Comparison of ENCODE assay signal across 1 cellular context in the genomic region with DNA sequence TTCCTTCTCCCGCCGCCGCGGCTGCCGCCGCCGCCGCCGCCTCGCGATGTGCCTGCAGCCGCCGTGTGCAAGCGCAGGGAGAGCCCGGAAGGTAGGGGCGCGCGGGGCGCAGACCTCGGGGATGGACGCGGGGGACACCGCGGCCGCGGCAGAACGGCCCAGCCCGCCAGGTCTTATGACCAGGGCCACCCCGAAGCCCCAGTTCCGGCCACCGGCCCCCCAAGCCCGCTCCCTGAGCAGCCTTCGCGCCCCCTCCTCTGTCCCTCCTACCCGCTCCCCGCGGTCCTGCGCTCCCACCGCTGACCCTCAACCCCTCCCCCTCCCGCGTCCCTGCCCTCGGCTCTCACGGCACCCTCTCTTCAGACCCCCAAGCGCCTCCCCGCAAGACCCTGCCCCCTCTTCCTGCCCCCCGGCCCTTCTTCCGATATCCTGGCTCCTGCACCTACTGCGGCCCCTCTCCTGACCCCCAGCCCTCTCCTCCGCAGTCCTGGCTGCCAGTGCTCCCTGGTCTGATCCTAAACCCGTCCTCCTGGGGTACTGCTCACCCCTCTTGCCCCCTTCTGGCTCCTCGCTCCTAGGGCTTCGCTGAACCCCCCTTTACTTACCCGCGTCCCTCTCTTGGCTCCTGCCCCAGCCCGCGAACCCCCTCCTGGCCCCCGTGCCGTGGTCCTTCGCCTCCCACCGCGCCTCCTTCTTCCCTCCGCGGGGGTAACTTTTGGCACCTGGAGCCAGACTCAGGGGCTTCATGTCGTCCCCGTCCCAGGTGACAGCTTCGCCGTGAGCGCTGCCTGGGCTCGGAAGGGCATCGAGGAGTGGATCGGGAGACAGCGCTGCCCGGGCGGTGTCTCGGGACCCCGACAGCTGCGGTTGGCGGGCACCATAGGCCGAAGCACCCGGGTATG.
TF ChIP-seq lines count a peak whose summit lies in the region.

No MANE protein-coding gene starts in this region.

TF ChIP-seq in HepG2, 621 proteins besides CTCF, POLR2A, EP300 and RAD21 (continued from another document and continues in another):
- TF ChIP-seq, protein P1, sequence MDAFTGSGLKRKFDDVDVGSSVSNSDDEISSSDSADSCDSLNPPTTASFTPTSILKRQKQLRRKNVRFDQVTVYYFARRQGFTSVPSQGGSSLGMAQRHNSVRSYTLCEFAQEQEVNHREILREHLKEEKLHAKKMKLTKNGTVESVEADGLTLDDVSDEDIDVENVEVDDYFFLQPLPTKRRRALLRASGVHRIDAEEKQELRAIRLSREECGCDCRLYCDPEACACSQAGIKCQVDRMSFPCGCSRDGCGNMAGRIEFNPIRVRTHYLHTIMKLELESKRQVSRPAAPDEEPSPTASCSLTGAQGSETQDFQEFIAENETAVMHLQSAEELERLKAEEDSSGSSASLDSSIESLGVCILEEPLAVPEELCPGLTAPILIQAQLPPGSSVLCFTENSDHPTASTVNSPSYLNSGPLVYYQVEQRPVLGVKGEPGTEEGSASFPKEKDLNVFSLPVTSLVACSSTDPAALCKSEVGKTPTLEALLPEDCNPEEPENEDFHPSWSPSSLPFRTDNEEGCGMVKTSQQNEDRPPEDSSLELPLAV (CRISPR knock-in tag; conservative IDR thresholded peaks at IDR 0.05; ENCODE audit: low read depth), result no peak
- 0 out of 2 replicates have a peak, but pooled peaks have one; percentile 55 for TF ChIP-seq ZNF510 (CRISPR knock-in tag; IDR thresholded peaks at IDR 0.05; ENCODE audit: low read depth)
- TF ChIP-seq JUNB (CRISPR knock-in tag; IDR thresholded peaks at IDR 0.05; ENCODE audit: borderline replicate concordance), result no peak
- 0 out of 2 replicates have a peak, but pooled peaks have one; percentile 50 for TF ChIP-seq RNF2 (conservative IDR thresholded peaks at IDR 0.05; ENCODE audit: low read depth)
- TF ChIP-seq, protein P2, sequence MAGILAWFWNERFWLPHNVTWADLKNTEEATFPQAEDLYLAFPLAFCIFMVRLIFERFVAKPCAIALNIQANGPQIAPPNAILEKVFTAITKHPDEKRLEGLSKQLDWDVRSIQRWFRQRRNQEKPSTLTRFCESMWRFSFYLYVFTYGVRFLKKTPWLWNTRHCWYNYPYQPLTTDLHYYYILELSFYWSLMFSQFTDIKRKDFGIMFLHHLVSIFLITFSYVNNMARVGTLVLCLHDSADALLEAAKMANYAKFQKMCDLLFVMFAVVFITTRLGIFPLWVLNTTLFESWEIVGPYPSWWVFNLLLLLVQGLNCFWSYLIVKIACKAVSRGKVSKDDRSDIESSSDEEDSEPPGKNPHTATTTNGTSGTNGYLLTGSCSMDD (CRISPR knock-in tag; IDR thresholded peaks at IDR 0.05), result no peak
- no peak for TF ChIP-seq ZNF558 (CRISPR knock-in tag; IDR thresholded peaks at IDR 0.05; ENCODE audit: borderline replicate concordance)
- TF ChIP-seq, protein P3, sequence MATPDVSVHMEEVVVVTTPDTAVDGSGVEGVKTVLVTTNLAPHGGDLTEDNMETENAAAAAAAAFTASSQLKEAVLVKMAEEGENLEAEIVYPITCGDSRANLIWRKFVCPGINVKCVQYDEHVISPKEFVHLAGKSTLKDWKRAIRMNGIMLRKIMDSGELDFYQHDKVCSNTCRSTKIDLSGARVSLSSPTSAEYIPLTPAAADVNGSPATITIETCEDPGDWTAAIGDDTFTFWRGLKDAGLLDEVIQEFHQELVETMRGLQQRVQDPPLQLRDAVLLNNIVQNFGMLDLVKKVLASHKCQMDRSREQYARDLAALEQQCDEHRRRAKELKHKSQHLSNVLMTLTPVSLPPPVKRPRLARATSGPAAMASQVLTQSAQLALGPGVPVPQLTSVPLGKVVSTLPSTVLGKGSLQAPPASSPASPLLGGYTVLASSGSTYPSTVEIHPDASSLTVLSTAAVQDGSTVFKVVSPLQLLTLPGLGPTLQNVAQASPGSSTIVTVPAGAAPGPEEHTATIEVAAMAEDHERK (CRISPR knock-in tag; IDR thresholded peaks at IDR 0.05; ENCODE audit: low read depth), result no peak
- no peak for TF ChIP-seq ZNF296 (CRISPR knock-in tag; conservative IDR thresholded peaks at IDR 0.05)
- TF ChIP-seq ELF1 (CRISPR knock-in tag; IDR thresholded peaks at IDR 0.05), result no peak
- no peak for TF ChIP-seq ZNF883 (CRISPR knock-in tag; IDR thresholded peaks at IDR 0.05; ENCODE audit: not compliant biosample characterization)
- TF ChIP-seq HDAC1 (CRISPR knock-in tag; IDR thresholded peaks at IDR 0.05), result 0 out of 2 replicates have a peak, but pooled peaks have one; percentile 44
- TF ChIP-seq ZNF781 (CRISPR knock-in tag; IDR thresholded peaks at IDR 0.05; ENCODE audit: borderline replicate concordance, not compliant biosample characterization), result no peak
- TF ChIP-seq, protein P4, sequence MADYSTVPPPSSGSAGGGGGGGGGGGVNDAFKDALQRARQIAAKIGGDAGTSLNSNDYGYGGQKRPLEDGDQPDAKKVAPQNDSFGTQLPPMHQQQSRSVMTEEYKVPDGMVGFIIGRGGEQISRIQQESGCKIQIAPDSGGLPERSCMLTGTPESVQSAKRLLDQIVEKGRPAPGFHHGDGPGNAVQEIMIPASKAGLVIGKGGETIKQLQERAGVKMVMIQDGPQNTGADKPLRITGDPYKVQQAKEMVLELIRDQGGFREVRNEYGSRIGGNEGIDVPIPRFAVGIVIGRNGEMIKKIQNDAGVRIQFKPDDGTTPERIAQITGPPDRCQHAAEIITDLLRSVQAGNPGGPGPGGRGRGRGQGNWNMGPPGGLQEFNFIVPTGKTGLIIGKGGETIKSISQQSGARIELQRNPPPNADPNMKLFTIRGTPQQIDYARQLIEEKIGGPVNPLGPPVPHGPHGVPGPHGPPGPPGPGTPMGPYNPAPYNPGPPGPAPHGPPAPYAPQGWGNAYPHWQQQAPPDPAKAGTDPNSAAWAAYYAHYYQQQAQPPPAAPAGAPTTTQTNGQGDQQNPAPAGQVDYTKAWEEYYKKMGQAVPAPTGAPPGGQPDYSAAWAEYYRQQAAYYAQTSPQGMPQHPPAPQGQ (CRISPR knock-in tag; IDR thresholded peaks at IDR 0.05; ENCODE audit: borderline replicate concordance), result no peak
- TF ChIP-seq ZNF703 (CRISPR knock-in tag; IDR thresholded peaks at IDR 0.05; ENCODE audit: borderline replicate concordance), result 0 out of 2 replicates have a peak, but pooled peaks have one; percentile 43
- TF ChIP-seq YEATS2 (CRISPR knock-in tag; IDR thresholded peaks at IDR 0.05; ENCODE audit: borderline replicate concordance), result no peak
- 0 out of 2 replicates have a peak, but pooled peaks have one; percentile 89 for TF ChIP-seq ZNF572 (CRISPR knock-in tag; IDR thresholded peaks at IDR 0.05)
- TF ChIP-seq PCBP2 (optimal IDR thresholded peaks at IDR 0.05; ENCODE audit: low read depth, low read length, poor library complexity, severe bottlenecking), result no peak
- TF ChIP-seq GTF3A (CRISPR knock-in tag; conservative IDR thresholded peaks at IDR 0.05), result no peak
- TF ChIP-seq, protein P5, sequence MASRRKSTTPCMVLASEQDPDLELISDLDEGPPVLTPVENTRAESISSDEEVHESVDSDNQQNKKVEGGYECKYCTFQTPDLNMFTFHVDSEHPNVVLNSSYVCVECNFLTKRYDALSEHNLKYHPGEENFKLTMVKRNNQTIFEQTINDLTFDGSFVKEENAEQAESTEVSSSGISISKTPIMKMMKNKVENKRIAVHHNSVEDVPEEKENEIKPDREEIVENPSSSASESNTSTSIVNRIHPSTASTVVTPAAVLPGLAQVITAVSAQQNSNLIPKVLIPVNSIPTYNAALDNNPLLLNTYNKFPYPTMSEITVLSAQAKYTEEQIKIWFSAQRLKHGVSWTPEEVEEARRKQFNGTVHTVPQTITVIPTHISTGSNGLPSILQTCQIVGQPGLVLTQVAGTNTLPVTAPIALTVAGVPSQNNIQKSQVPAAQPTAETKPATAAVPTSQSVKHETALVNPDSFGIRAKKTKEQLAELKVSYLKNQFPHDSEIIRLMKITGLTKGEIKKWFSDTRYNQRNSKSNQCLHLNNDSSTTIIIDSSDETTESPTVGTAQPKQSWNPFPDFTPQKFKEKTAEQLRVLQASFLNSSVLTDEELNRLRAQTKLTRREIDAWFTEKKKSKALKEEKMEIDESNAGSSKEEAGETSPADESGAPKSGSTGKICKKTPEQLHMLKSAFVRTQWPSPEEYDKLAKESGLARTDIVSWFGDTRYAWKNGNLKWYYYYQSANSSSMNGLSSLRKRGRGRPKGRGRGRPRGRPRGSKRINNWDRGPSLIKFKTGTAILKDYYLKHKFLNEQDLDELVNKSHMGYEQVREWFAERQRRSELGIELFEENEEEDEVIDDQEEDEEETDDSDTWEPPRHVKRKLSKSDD (CRISPR knock-in tag; IDR thresholded peaks at IDR 0.05; ENCODE audit: low read depth), result no peak
- TF ChIP-seq, protein P6, sequence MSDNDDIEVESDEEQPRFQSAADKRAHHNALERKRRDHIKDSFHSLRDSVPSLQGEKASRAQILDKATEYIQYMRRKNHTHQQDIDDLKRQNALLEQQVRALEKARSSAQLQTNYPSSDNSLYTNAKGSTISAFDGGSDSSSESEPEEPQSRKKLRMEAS (IDR thresholded peaks at IDR 0.05), result 0 out of 2 replicates have a peak, but pooled peaks have one; percentile 21
- TF ChIP-seq, protein P7, sequence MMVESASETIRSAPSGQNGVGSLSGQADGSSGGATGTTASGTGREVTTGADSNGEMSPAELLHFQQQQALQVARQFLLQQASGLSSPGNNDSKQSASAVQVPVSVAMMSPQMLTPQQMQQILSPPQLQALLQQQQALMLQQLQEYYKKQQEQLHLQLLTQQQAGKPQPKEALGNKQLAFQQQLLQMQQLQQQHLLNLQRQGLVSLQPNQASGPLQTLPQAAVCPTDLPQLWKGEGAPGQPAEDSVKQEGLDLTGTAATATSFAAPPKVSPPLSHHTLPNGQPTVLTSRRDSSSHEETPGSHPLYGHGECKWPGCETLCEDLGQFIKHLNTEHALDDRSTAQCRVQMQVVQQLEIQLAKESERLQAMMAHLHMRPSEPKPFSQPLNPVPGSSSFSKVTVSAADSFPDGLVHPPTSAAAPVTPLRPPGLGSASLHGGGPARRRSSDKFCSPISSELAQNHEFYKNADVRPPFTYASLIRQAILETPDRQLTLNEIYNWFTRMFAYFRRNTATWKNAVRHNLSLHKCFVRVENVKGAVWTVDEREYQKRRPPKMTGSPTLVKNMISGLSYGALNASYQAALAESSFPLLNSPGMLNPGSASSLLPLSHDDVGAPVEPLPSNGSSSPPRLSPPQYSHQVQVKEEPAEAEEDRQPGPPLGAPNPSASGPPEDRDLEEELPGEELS (CRISPR knock-in tag; IDR thresholded peaks at IDR 0.05), result no peak
- TF ChIP-seq, protein P8, sequence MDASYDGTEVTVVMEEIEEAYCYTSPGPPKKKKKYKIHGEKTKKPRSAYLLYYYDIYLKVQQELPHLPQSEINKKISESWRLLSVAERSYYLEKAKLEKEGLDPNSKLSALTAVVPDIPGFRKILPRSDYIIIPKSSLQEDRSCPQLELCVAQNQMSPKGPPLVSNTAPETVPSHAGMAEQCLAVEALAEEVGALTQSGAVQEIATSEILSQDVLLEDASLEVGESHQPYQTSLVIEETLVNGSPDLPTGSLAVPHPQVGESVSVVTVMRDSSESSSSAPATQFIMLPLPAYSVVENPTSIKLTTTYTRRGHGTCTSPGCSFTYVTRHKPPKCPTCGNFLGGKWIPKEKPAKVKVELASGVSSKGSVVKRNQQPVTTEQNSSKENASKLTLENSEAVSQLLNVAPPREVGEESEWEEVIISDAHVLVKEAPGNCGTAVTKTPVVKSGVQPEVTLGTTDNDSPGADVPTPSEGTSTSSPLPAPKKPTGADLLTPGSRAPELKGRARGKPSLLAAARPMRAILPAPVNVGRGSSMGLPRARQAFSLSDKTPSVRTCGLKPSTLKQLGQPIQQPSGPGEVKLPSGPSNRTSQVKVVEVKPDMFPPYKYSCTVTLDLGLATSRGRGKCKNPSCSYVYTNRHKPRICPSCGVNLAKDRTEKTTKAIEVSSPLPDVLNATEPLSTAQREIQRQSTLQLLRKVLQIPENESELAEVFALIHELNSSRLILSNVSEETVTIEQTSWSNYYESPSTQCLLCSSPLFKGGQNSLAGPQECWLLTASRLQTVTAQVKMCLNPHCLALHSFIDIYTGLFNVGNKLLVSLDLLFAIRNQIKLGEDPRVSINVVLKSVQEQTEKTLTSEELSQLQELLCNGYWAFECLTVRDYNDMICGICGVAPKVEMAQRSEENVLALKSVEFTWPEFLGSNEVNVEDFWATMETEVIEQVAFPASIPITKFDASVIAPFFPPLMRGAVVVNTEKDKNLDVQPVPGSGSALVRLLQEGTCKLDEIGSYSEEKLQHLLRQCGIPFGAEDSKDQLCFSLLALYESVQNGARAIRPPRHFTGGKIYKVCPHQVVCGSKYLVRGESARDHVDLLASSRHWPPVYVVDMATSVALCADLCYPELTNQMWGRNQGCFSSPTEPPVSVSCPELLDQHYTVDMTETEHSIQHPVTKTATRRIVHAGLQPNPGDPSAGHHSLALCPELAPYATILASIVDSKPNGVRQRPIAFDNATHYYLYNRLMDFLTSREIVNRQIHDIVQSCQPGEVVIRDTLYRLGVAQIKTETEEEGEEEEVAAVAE (CRISPR knock-in tag; IDR thresholded peaks at IDR 0.05; ENCODE audit: borderline replicate concordance), result no peak
- TF ChIP-seq ZNF724P (CRISPR knock-in tag; IDR thresholded peaks at IDR 0.05; ENCODE audit: borderline replicate concordance), result no peak
